In the genomic region with DNA sequence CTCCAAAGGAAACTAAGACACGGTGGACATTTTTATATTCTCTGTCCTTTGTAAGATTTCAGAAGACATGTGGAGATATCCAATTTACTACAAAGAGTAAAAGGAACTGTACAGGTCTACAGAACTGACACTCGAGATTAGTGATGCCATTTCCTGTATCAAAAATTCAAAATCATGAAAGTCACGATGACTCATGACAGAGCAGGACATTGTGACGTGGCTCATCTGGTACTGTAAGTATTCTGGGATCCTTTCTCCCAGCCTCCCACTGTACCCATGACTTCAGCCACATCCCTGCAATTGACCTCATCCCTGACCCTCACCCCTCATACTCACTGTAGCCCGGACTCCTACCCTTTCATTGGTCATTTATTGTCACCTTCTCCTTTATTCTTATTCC, we compare ENCODE assay signal across 29 cellular contexts.
A peak's percentile ranks its signal among the peaks of the same experiment; 100 is the strongest.
DNase-seq lines count a peak whose midpoint lies in the region; ATAC-seq, FAIRE-seq and TF ChIP-seq lines count a peak whose summit lies in the region.
"Had no signal": no experiment of that assay in that cellular context is flagged by ENCODE, and none has a peak within 500 bp of the region (broad histone marks: within the 10 kb centered on the region; RNA-seq: fewer than 3 reads in every experiment).

No MANE protein-coding gene starts in this region.

- H3K27ac ChIP-seq in A673 (ENCODE audit: low read depth, low read length, poor library complexity, severe bottlenecking) (peak overlapping the region; percentile 1), astrocyte (ENCODE audit: low read depth, low read length) (no peak overlapping the region), foreskin keratinocyte (no peak overlapping the region)
- H3K27ac ChIP-seq: coronary artery, esophagus muscularis mucosa, neutrophil, psoas muscle, skin epidermis had no signal

- H2AFZ ChIP-seq in astrocyte (ENCODE audit: low read depth, low read length): no peak overlapping the region

- H3K4me1 Mint-ChIP-seq in astrocyte (ENCODE audit: low read depth, unreplicated experiment): peaks cover 2% of the 10 kb centered on the region
- H3K4me1 Mint-ChIP-seq: activated CD4-positive, alpha-beta T cell treated with anti-CD3 and anti-CD28 coated beads for 36 hours; activated naive CD8-positive, alpha-beta T cell treated with anti-CD3 and anti-CD28 coated beads, Interleukin-2, amount 50 U/mL, for 24 hours; memory B cell; T-helper 17 cell had no signal

- H3K27ac Mint-ChIP-seq in astrocyte (ENCODE audit: unreplicated experiment): no peak overlapping the region
- H3K27ac Mint-ChIP-seq: activated CD4-positive, alpha-beta T cell treated with anti-CD3 and anti-CD28 coated beads for 36 hours; activated naive CD8-positive, alpha-beta T cell treated with anti-CD3 and anti-CD28 coated beads, Interleukin-2, amount 50 U/mL, for 24 hours; effector memory CD8-positive, alpha-beta T cell; memory B cell; T-helper 17 cell; type B pancreatic cell had no signal

- ATAC-seq in foreskin keratinocyte (peak; percentile 55), left colon (no peak)
- ATAC-seq: activated CD4-positive, alpha-beta T cell treated with anti-CD3 and anti-CD28 coated beads for 36 hours; activated naive CD8-positive, alpha-beta T cell treated with anti-CD3 and anti-CD28 coated beads, Interleukin-2, amount 50 U/mL, for 24 hours; effector memory CD8-positive, alpha-beta T cell; psoas muscle; T-helper 17 cell had no signal

- H4K20me1 ChIP-seq in astrocyte (ENCODE audit: insufficient read depth, low read length): no peaks in the 10 kb centered on the region

- TF ChIP-seq CTCF in A673 (conservative IDR thresholded peaks at IDR 0.05; ENCODE audit: low read depth, low read length) (no peak), astrocyte (IDR thresholded peaks at IDR 0.05; ENCODE audit: insufficient read depth, low read depth, low read length) (no peak), foreskin keratinocyte (conservative IDR thresholded peaks at IDR 0.05) (no peak)

- H3K36me3 ChIP-seq in A673 (ENCODE audit: insufficient read depth, low read length, poor library complexity, severe bottlenecking): no peaks in the 10 kb centered on the region
- no peaks in the 10 kb centered on the region for H3K36me3 ChIP-seq in astrocyte (ENCODE audit: insufficient read depth, low read length)
- H3K36me3 ChIP-seq: esophagus muscularis mucosa, neutrophil had no signal

- H3K9me3 ChIP-seq in A673 (ENCODE audit: low read depth, low read length, poor library complexity, severe bottlenecking) (no peaks in the 10 kb centered on the region), astrocyte (ENCODE audit: insufficient read depth, low read depth, low read length) (no peaks in the 10 kb centered on the region)
- H3K9me3 ChIP-seq: Caco-2, esophagus muscularis mucosa, neutrophil, psoas muscle, SK-N-SH had no signal

- no peaks in the 10 kb centered on the region for H3K9me3 Mint-ChIP-seq in astrocyte (ENCODE audit: unreplicated experiment)
- H3K9me3 Mint-ChIP-seq: activated naive CD8-positive, alpha-beta T cell treated with anti-CD3 and anti-CD28 coated beads, Interleukin-2, amount 50 U/mL, for 24 hours; memory B cell; type B pancreatic cell had no signal

- POLR2A ChIA-PET in A673 (lab: Charles Lee; ENCODE audit: low non-redundant PET): no interaction called here

- no peaks in the 10 kb centered on the region for H3K36me3 Mint-ChIP-seq in astrocyte (ENCODE audit: low read depth, unreplicated experiment)
- H3K36me3 Mint-ChIP-seq: memory B cell, type B pancreatic cell had no signal

- no TSS peak for BruUV-seq in A673 (replicated peaks; lab: Mats Ljungman, UMichigan)

- peak overlapping the region; percentile 4 for H3K4me2 ChIP-seq in astrocyte (ENCODE audit: low read length)
- H3K4me2 ChIP-seq: SK-N-SH had no signal

- H3K4me1 ChIP-seq in A673 (ENCODE audit: insufficient read depth, low read length, poor library complexity, severe bottlenecking): no peaks in the 10 kb centered on the region
- H3K4me1 ChIP-seq in astrocyte (ENCODE audit: insufficient read depth, low read length): no peaks in the 10 kb centered on the region
- H3K4me1 ChIP-seq in foreskin keratinocyte: no peaks in the 10 kb centered on the region
- H3K4me1 ChIP-seq: Caco-2, psoas muscle had no signal

- no peak overlapping the region for H3K9ac ChIP-seq in astrocyte (ENCODE audit: low read length)
- H3K9ac ChIP-seq: SK-N-SH had no signal

- FAIRE-seq in astrocyte (lab: Jason Lieb, UNC): no peak

- intact Hi-C loops in A673 (cut with micrococcal nuclease; ENCODE audit: unreplicated experiment): no loop called here
- intact Hi-C loops in left colon (cut with DNase I, micrococcal nuclease): no loop called here

- no peaks in the 10 kb centered on the region for H3K79me2 ChIP-seq in astrocyte (ENCODE audit: insufficient read depth, low read length)

- CTCF ChIA-PET in A673 (lab: Charles Lee): no interaction called here

- H3K27me3 Mint-ChIP-seq in astrocyte (ENCODE audit: low read depth, unreplicated experiment): peaks cover 5% of the 10 kb centered on the region
- H3K27me3 Mint-ChIP-seq: activated CD4-positive, alpha-beta T cell treated with anti-CD3 and anti-CD28 coated beads for 36 hours; effector memory CD8-positive, alpha-beta T cell; memory B cell had no signal

- DNase-seq in A673 (ENCODE audit: low spot score) (peak; percentile 55), HCEC 1CT (peak; percentile 63), astrocyte (ENCODE audit: low read depth) (peak; percentile 42), foreskin keratinocyte (no peak), NCI-H1417 treated with DMSO at 0.1 percent for 48 hours (lab: John Stamatoyannopoulos, UW) (no peak), AML-193 (lab: John Stamatoyannopoulos, UW) (no peak), left colon (no peak), NCI-H2171 (lab: John Stamatoyannopoulos, UW) (no peak)
- DNase-seq: activated CD4-positive, alpha-beta T cell treated with anti-CD3 and anti-CD28 coated beads for 36 hours; activated gamma-delta T cell treated with Interleukin-2 at 50 U/mL for 16 hours; activated naive CD8-positive, alpha-beta T cell treated with anti-CD3 and anti-CD28 coated beads, Interleukin-2, amount 50 U/mL, for 24 hours; activated T-cell treated with anti-CD3 and anti-CD28 coated beads, Interleukin-2, amount 50 U/mL, for 1 hour; C1 segment of cervical spinal cord; Caco-2; DND-41; effector memory CD8-positive, alpha-beta T cell; MM.1S; NCI-H146; NCI-H526; psoas muscle; SK-N-SH; stimulated activated CD4-positive, alpha-beta T cell treated with anti-CD3 and anti-CD28 coated beads, Interleukin-1b, Interleukin-23, amount 100 ng/mL, for 48 hours; T-helper 17 cell had no signal

- H3K4me3 Mint-ChIP-seq in astrocyte (ENCODE audit: unreplicated experiment): no peak overlapping the region
- H3K4me3 Mint-ChIP-seq: activated CD4-positive, alpha-beta T cell treated with anti-CD3 and anti-CD28 coated beads for 36 hours; activated naive CD8-positive, alpha-beta T cell treated with anti-CD3 and anti-CD28 coated beads, Interleukin-2, amount 50 U/mL, for 24 hours; effector memory CD8-positive, alpha-beta T cell; memory B cell; T-helper 17 cell; type B pancreatic cell had no signal

- H3K4me3 ChIP-seq in A673 (ENCODE audit: low read depth, low read length, poor library complexity, severe bottlenecking): no peak overlapping the region
- no peak overlapping the region for H3K4me3 ChIP-seq in astrocyte (ENCODE audit: insufficient read depth, low read depth, low read length)
- H3K4me3 ChIP-seq: coronary artery, esophagus muscularis mucosa, psoas muscle, skin epidermis had no signal

- H3K27me3 ChIP-seq in A673 (replicated peaks; ENCODE audit: insufficient read depth, low read depth, low read length, poor library complexity): no peaks in the 10 kb centered on the region
- H3K27me3 ChIP-seq in astrocyte (ENCODE audit: insufficient read depth, low read length): no peaks in the 10 kb centered on the region
- no peaks in the 10 kb centered on the region for H3K27me3 ChIP-seq in foreskin keratinocyte
- H3K27me3 ChIP-seq: esophagus muscularis mucosa, neutrophil had no signal

Comparison
In these comparisons a context has a peak if more than half of its experiments do, and no peak if none do; other contexts are left out.
1. DNase-seq: peak in A673 (single experiment), HCEC 1CT (single experiment) and astrocyte (single experiment); none in foreskin keratinocyte (0 of 2), NCI-H1417 treated with DMSO at 0.1 percent for 48 hours (single experiment), AML-193 (0 of 2), left colon (0 of 2) and NCI-H2171 (single experiment).